ENCODE assay signal across 12 cellular contexts in genomic region chr5:56050566-56051292, GRCh38. TPM values are rescaled to one million over a fixed set of nuclear protein-coding genes. Genes with fewer than 3 reads are reported as not detected.
A peak's percentile ranks its signal among the peaks of the same experiment; 100 is the strongest.
DNase-seq lines count a peak whose midpoint lies in the region; ATAC-seq, FAIRE-seq and TF ChIP-seq lines count a peak whose summit lies in the region.
"Had no signal": no experiment of that assay in that cellular context is flagged by ENCODE, and none has a peak within 500 bp of the region (broad histone marks: within the 10 kb centered on the region; RNA-seq: fewer than 3 reads in every experiment).

No MANE protein-coding gene starts in this region.

- no peaks in the 10 kb centered on the region for H3K27me3 Mint-ChIP-seq in naive thymus-derived CD8-positive, alpha-beta T cell

- no peak for TF ChIP-seq CTCF in body of pancreas (IDR thresholded peaks at IDR 0.05)
- no peak for TF ChIP-seq CTCF in testis (IDR thresholded peaks at IDR 0.05)

- peak; percentile 38 for DNase-seq in DMS53 (lab: John Stamatoyannopoulos, UW)
- DNase-seq in KBM-7 = peak; percentile 63
- DNase-seq in body of pancreas = no peak
- peak in 3 of 10 donors; percentile 44 to 62 (median 61) for DNase-seq in naive thymus-derived CD8-positive, alpha-beta T cell
- no peak for DNase-seq in frontal cortex (ENCODE audit: low spot score in 2 of 2)
- no peak for DNase-seq in testis
- DNase-seq: GM23248, ovary, SHP77 had no signal

- no peaks in the 10 kb centered on the region for H3K9me3 ChIP-seq in body of pancreas
- no peaks in the 10 kb centered on the region for H3K9me3 ChIP-seq in testis
- H3K9me3 ChIP-seq: ovary had no signal

- peak overlapping the region; percentile 64 to 90 (median 80) for H3K4me3 Mint-ChIP-seq in naive thymus-derived CD8-positive, alpha-beta T cell

- intact Hi-C loops in body of pancreas (cut with DNase I) = no loop called here
- intact Hi-C loops in testis (cut with DNase I; ENCODE audit: low total_unique reads) = no loop called here

- H3K4me1 Mint-ChIP-seq in naive thymus-derived CD8-positive, alpha-beta T cell = peaks cover 32 to 79% (median 59%) of the 10 kb centered on the region in 4 donors

- H3K4me3 ChIP-seq in body of pancreas (no peak overlapping the region), testis (no peak overlapping the region)
- H3K4me3 ChIP-seq: GM23248, ovary had no signal

- peaks cover 0 to 5% (median 4%) of the 10 kb centered on the region in 3 donors for H3K36me3 Mint-ChIP-seq in naive thymus-derived CD8-positive, alpha-beta T cell
- H3K36me3 Mint-ChIP-seq: IgD-negative memory B cell had no signal

- H3K36me3 ChIP-seq in body of pancreas (replicated peaks in 1 of 2; ENCODE audit: insufficient read depth in 1 of 2, low read depth in 2 of 2) (no peaks in the 10 kb centered on the region), testis (ENCODE audit: low read depth, missing control alignments) (no peaks in the 10 kb centered on the region)
- H3K36me3 ChIP-seq: ovary had no signal

- POLR2A ChIA-PET in naive thymus-derived CD8-positive, alpha-beta T cell (lab: Charles Lee) = interaction anchor here (0.6 to 2.5 kb wide), 8 partner anchors 9 to 98 kb away, joined by 3 to 13 read pairs (median 6); partner anchors contain the start of gene IL6ST

- H3K4me1 ChIP-seq in body of pancreas = peaks cover 19% of the 10 kb centered on the region
- H3K4me1 ChIP-seq in testis = peaks cover 14% of the 10 kb centered on the region

- H3K9me3 Mint-ChIP-seq in naive thymus-derived CD8-positive, alpha-beta T cell = peaks cover 0 to 8% (median 3%) of the 10 kb centered on the region in 9 donors

- in situ Hi-C loops in KBM-7 (cut with MboI; ENCODE audit: low pct_unique_long_range_greater_than_20kb, low sequenced_read_pairs) = no loop called here

- TF ChIP-seq POLR2A in body of pancreas (IDR thresholded peaks at IDR 0.05) = no peak
- no peak for TF ChIP-seq POLR2A in testis (IDR thresholded peaks at IDR 0.05)

- H3K27ac ChIP-seq in body of pancreas (peak overlapping the region in 3 of 4 donors; percentile 35 to 77 (median 65)), testis (peak overlapping the region in 1 of 2 donors; percentile 5)
- H3K27ac ChIP-seq: GM23248, ovary had no signal

- 18 to 28% methylated on average over 1 of the region's 1 CpG for WGBS in body of pancreas, 2 donors
- WGBS in testis, 2 donors = 3 to 8% methylated on average over 1 of the region's 1 CpG

- H3K27me3 ChIP-seq in body of pancreas (no peaks in the 10 kb centered on the region), testis (no peaks in the 10 kb centered on the region)
- H3K27me3 ChIP-seq: ovary had no signal

- H3K27ac Mint-ChIP-seq in naive thymus-derived CD8-positive, alpha-beta T cell = peak overlapping the region; percentile 79 to 99 (median 89)

- FAIRE-seq in frontal cortex (lab: Jason Lieb, UNC) = no peak

- ATAC-seq in body of pancreas (peak; percentile 60), GM21381 (IDR thresholded peaks at IDR 0.05; ENCODE audit: unreplicated experiment) (no peak), GM21576 (IDR thresholded peaks at IDR 0.05; ENCODE audit: unreplicated experiment) (no peak)
- ATAC-seq in naive thymus-derived CD8-positive, alpha-beta T cell = peak; percentile 65 to 74

RNA-seq across cellular contexts. Expression of gene IL6ST, which starts 56.0 kb away (rescaled TPM):
- total RNA-seq in body of pancreas = 10 to 100 TPM; 48.1 to 82.5 TPM
- total RNA-seq in naive thymus-derived CD8-positive, alpha-beta T cell = 100 to 1,000 TPM; 126 to 131 TPM
- polyA plus RNA-seq in naive thymus-derived CD8-positive, alpha-beta T cell = 10 to 100 TPM; 39.5 to 64.7 (median 54.9) TPM
- 40.8 TPM for total RNA-seq in frontal cortex
- total RNA-seq in testis = 10 to 100 TPM; 83.1 to 98.2 TPM
- 63.0 TPM for polyA plus RNA-seq in testis (ENCODE audit: insufficient read depth, low read depth, low replicate concordance)

Comparison
In these comparisons a context has a peak if more than half of its experiments do, and no peak if none do; other contexts are left out.
1. DNase-seq: peak in DMS53 (single experiment) and KBM-7 (single experiment); none in body of pancreas (0 of 4), frontal cortex (0 of 2) and testis (single experiment).
2. ATAC-seq: peak in body of pancreas (single experiment) and naive thymus-derived CD8-positive, alpha-beta T cell (2 of 2); none in GM21381 (single experiment) and GM21576 (single experiment).